Comparison of ENCODE assay signal across 1 cellular context in the genomic region with DNA sequence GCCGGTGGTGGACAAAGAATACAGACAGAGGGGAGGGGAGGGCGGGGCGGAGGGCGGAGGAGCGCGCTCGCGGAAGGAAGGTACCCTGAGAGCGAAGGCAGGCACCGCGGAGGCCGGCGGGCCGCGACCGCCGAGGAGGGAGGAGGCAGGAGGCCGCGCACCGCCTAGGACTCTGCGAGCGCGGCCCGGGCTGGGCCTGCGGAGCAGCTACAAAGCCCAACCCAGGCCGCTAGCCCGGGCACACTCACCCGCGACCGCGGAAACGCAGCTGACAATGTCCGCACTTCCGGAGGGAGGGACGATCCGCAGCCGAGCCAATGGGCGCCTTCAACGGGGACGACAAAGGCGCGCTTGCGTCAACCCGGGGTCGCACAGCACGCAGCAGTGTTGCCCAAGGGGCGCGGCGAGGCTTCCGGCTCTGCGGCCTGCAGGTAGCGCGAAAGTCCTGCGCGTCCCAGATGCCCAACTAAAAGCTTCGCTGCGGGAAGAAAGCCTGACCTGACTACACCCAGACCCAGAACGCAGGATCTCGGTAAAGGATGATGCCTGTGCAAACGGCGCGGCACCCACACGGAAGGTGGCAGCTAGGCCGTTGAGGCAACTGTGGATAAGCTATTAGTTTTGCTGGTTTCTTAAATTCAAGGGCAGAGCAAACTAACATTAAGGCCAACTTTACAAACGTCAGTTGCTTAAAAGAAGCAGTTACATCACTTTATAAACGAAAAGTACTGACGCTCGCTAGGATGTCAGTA.
TF ChIP-seq lines count a peak whose summit lies in the region.

A gene (minus strand): TSS at position 276 of the 752 bp plus-strand sequence. CDS start 3,486 bp downstream, outside the sequence.

TF ChIP-seq in HepG2, 621 proteins besides CTCF, POLR2A, EP300 and RAD21 (continued from another document and continues in another):
- TF ChIP-seq, protein P1, sequence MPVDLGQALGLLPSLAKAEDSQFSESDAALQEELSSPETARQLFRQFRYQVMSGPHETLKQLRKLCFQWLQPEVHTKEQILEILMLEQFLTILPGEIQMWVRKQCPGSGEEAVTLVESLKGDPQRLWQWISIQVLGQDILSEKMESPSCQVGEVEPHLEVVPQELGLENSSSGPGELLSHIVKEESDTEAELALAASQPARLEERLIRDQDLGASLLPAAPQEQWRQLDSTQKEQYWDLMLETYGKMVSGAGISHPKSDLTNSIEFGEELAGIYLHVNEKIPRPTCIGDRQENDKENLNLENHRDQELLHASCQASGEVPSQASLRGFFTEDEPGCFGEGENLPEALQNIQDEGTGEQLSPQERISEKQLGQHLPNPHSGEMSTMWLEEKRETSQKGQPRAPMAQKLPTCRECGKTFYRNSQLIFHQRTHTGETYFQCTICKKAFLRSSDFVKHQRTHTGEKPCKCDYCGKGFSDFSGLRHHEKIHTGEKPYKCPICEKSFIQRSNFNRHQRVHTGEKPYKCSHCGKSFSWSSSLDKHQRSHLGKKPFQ (CRISPR knock-in tag; IDR thresholded peaks at IDR 0.05; ENCODE audit: insufficient replicate concordance): peak; percentile 60
- TF ChIP-seq SSRP1 (CRISPR knock-in tag; IDR thresholded peaks at IDR 0.05) (peak; percentile 99), RXRB (CRISPR knock-in tag; IDR thresholded peaks at IDR 0.05; ENCODE audit: borderline replicate concordance) (peak; percentile 67; the same call in 1 of the 2 replicates), SIN3A (IDR thresholded peaks at IDR 0.05; ENCODE audit: borderline replicate concordance, low read depth, low read length) (no peak), BCL6 (CRISPR knock-in tag; IDR thresholded peaks at IDR 0.05) (peak; percentile 38; the same call in 1 of the 2 replicates), ZNF441 (CRISPR knock-in tag; IDR thresholded peaks at IDR 0.05; ENCODE audit: borderline replicate concordance) (no peak), NR2F2 (IDR thresholded peaks at IDR 0.05; ENCODE audit: borderline replicate concordance, low read depth) (no peak; the same call in 1 of the 2 replicates), HIVEP1 (CRISPR knock-in tag; IDR thresholded peaks at IDR 0.05) (peak; percentile 90), ZNF644 (CRISPR knock-in tag; IDR thresholded peaks at IDR 0.05; ENCODE audit: low read depth) (no peak), ZNF562 (CRISPR knock-in tag; IDR thresholded peaks at IDR 0.05; ENCODE audit: borderline replicate concordance) (peak; percentile 14; the same call in 1 of the 2 replicates), FOXJ3 (CRISPR knock-in tag; IDR thresholded peaks at IDR 0.05; ENCODE audit: borderline replicate concordance) (peak; percentile 50; the same call in 1 of the 2 replicates), SMAD3 (CRISPR knock-in tag; IDR thresholded peaks at IDR 0.05) (peak; percentile 48; the same call in 1 of the 2 replicates), ZFP90 (CRISPR knock-in tag; IDR thresholded peaks at IDR 0.05; ENCODE audit: borderline replicate concordance) (peak; percentile 77; the same call in 1 of the 2 replicates), ZNF44 (CRISPR knock-in tag; IDR thresholded peaks at IDR 0.05) (no peak), KDM4B (CRISPR knock-in tag; IDR thresholded peaks at IDR 0.05) (peak; percentile 26; the same call in 1 of the 2 replicates), ZNF263 (CRISPR knock-in tag; IDR thresholded peaks at IDR 0.05) (peak; percentile 50), POLR2AphosphoS5 (IDR thresholded peaks at IDR 0.05; ENCODE audit: low read depth, low read length) (peak; percentile 69), CREM (IDR thresholded peaks at IDR 0.05) (peak; percentile 67), CREM (CRISPR knock-in tag; IDR thresholded peaks at IDR 0.05) (peak; percentile 41; the same call in 1 of the 2 replicates), KDM5A (IDR thresholded peaks at IDR 0.05; ENCODE audit: borderline replicate concordance, low read length) (peak; percentile 64), ZSCAN12 (CRISPR knock-in tag; IDR thresholded peaks at IDR 0.05) (0 out of 2 replicates have a peak, but pooled peaks have one; percentile 41), ZSCAN21 (CRISPR knock-in tag; IDR thresholded peaks at IDR 0.05; ENCODE audit: borderline replicate concordance) (peak; percentile 88; the same call in 1 of the 2 replicates), GATA4 (IDR thresholded peaks at IDR 0.05; ENCODE audit: borderline replicate concordance, low read depth) (peak; percentile 79; the same call in 1 of the 2 replicates), HOXD1 (CRISPR knock-in tag; IDR thresholded peaks at IDR 0.05) (no peak; the same call in 1 of the 2 replicates), ZMAT3 (CRISPR knock-in tag; conservative IDR thresholded peaks at IDR 0.05) (peak; percentile 92), CBFB (CRISPR knock-in tag; IDR thresholded peaks at IDR 0.05) (peak; percentile 82; the same call in 1 of the 2 replicates)
- TF ChIP-seq, protein P2, sequence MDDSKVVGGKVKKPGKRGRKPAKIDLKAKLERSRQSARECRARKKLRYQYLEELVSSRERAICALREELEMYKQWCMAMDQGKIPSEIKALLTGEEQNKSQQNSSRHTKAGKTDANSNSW (CRISPR knock-in tag; IDR thresholded peaks at IDR 0.05; ENCODE audit: borderline replicate concordance): 0 out of 2 replicates have a peak, but pooled peaks have one; percentile 29
- TF ChIP-seq, protein P3, sequence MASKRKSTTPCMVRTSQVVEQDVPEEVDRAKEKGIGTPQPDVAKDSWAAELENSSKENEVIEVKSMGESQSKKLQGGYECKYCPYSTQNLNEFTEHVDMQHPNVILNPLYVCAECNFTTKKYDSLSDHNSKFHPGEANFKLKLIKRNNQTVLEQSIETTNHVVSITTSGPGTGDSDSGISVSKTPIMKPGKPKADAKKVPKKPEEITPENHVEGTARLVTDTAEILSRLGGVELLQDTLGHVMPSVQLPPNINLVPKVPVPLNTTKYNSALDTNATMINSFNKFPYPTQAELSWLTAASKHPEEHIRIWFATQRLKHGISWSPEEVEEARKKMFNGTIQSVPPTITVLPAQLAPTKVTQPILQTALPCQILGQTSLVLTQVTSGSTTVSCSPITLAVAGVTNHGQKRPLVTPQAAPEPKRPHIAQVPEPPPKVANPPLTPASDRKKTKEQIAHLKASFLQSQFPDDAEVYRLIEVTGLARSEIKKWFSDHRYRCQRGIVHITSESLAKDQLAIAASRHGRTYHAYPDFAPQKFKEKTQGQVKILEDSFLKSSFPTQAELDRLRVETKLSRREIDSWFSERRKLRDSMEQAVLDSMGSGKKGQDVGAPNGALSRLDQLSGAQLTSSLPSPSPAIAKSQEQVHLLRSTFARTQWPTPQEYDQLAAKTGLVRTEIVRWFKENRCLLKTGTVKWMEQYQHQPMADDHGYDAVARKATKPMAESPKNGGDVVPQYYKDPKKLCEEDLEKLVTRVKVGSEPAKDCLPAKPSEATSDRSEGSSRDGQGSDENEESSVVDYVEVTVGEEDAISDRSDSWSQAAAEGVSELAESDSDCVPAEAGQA (IDR thresholded peaks at IDR 0.05; ENCODE audit: low read depth): peak; percentile 89
- TF ChIP-seq, protein P3 (CRISPR knock-in tag; IDR thresholded peaks at IDR 0.05; ENCODE audit: borderline replicate concordance): no peak
- TF ChIP-seq, protein P4, sequence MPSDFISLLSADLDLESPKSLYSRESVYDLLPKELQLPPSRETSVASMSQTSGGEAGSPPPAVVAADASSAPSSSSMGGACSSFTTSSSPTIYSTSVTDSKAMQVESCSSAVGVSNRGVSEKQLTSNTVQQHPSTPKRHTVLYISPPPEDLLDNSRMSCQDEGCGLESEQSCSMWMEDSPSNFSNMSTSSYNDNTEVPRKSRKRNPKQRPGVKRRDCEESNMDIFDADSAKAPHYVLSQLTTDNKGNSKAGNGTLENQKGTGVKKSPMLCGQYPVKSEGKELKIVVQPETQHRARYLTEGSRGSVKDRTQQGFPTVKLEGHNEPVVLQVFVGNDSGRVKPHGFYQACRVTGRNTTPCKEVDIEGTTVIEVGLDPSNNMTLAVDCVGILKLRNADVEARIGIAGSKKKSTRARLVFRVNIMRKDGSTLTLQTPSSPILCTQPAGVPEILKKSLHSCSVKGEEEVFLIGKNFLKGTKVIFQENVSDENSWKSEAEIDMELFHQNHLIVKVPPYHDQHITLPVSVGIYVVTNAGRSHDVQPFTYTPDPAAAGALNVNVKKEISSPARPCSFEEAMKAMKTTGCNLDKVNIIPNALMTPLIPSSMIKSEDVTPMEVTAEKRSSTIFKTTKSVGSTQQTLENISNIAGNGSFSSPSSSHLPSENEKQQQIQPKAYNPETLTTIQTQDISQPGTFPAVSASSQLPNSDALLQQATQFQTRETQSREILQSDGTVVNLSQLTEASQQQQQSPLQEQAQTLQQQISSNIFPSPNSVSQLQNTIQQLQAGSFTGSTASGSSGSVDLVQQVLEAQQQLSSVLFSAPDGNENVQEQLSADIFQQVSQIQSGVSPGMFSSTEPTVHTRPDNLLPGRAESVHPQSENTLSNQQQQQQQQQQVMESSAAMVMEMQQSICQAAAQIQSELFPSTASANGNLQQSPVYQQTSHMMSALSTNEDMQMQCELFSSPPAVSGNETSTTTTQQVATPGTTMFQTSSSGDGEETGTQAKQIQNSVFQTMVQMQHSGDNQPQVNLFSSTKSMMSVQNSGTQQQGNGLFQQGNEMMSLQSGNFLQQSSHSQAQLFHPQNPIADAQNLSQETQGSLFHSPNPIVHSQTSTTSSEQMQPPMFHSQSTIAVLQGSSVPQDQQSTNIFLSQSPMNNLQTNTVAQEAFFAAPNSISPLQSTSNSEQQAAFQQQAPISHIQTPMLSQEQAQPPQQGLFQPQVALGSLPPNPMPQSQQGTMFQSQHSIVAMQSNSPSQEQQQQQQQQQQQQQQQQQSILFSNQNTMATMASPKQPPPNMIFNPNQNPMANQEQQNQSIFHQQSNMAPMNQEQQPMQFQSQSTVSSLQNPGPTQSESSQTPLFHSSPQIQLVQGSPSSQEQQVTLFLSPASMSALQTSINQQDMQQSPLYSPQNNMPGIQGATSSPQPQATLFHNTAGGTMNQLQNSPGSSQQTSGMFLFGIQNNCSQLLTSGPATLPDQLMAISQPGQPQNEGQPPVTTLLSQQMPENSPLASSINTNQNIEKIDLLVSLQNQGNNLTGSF (CRISPR knock-in tag; IDR thresholded peaks at IDR 0.05): 0 out of 2 replicates have a peak, but pooled peaks have one; percentile 33
- TF ChIP-seq, protein P5, sequence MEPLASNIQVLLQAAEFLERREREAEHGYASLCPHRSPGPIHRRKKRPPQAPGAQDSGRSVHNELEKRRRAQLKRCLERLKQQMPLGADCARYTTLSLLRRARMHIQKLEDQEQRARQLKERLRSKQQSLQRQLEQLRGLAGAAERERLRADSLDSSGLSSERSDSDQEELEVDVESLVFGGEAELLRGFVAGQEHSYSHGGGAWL (CRISPR knock-in tag; IDR thresholded peaks at IDR 0.05): peak; percentile 77
- TF ChIP-seq, protein P6, sequence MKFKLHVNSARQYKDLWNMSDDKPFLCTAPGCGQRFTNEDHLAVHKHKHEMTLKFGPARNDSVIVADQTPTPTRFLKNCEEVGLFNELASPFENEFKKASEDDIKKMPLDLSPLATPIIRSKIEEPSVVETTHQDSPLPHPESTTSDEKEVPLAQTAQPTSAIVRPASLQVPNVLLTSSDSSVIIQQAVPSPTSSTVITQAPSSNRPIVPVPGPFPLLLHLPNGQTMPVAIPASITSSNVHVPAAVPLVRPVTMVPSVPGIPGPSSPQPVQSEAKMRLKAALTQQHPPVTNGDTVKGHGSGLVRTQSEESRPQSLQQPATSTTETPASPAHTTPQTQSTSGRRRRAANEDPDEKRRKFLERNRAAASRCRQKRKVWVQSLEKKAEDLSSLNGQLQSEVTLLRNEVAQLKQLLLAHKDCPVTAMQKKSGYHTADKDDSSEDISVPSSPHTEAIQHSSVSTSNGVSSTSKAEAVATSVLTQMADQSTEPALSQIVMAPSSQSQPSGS (CRISPR knock-in tag; IDR thresholded peaks at IDR 0.05): peak; percentile 80
- TF ChIP-seq, protein P7, sequence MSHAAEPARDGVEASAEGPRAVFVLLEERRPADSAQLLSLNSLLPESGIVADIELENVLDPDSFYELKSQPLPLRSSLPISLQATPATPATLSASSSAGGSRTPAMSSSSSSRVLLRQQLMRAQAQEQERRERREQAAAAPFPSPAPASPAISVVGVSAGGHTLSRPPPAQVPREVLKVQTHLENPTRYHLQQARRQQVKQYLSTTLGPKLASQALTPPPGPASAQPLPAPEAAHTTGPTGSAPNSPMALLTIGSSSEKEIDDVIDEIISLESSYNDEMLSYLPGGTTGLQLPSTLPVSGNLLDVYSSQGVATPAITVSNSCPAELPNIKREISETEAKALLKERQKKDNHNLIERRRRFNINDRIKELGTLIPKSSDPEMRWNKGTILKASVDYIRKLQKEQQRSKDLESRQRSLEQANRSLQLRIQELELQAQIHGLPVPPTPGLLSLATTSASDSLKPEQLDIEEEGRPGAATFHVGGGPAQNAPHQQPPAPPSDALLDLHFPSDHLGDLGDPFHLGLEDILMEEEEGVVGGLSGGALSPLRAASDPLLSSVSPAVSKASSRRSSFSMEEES (CRISPR knock-in tag; IDR thresholded peaks at IDR 0.05): 0 out of 2 replicates have a peak, but pooled peaks have one; percentile 14
- TF ChIP-seq, protein P8, sequence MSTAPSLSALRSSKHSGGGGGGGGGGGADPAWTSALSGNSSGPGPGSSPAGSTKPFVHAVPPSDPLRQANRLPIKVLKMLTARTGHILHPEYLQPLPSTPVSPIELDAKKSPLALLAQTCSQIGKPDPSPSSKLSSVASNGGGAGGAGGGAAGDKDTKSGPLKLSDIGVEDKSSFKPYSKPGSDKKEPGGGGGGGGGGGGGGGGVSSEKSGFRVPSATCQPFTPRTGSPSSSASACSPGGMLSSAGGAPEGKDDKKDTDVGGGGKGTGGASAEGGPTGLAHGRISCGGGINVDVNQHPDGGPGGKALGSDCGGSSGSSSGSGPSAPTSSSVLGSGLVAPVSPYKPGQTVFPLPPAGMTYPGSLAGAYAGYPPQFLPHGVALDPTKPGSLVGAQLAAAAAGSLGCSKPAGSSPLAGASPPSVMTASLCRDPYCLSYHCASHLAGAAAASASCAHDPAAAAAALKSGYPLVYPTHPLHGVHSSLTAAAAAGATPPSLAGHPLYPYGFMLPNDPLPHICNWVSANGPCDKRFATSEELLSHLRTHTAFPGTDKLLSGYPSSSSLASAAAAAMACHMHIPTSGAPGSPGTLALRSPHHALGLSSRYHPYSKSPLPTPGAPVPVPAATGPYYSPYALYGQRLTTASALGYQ (CRISPR knock-in tag; IDR thresholded peaks at IDR 0.05): peak; percentile 53; the same call in 1 of the 2 replicates
